27 cellular contexts compared by ENCODE assay signal in the genomic region with DNA sequence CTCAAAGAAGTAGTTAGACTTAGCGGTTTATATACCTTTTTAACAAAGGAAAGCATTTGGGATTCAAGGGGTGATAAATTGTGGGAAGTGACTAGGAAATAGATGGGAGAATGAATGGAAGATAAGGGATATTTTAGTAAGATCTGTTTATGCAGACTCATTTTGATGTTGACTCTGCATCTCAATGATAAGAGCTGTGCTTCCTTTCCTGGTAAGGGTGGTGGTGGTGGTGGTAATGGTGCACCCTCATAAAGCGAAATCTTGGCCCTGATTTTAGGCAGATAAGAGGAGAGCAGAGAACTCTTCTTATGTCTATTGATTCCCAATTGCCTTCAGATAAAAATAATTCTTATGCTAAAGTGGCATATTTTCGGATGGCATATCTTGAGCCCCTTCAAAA.
DNase-seq lines count a peak whose midpoint lies in the region; ATAC-seq, FAIRE-seq and TF ChIP-seq lines count a peak whose summit lies in the region.
"Had no signal": no experiment of that assay in that cellular context is flagged by ENCODE, and none has a peak within 500 bp of the region (broad histone marks: within the 10 kb centered on the region; RNA-seq: fewer than 3 reads in every experiment).

No MANE protein-coding gene starts in this region.

- TF ChIP-seq POLR2A in IMR-90 (IDR thresholded peaks at IDR 0.05; ENCODE audit: low read depth, low read length) (no peak), K562 (conservative IDR thresholded peaks at IDR 0.05) (no peak)

- no peak overlapping the region for H4K5ac ChIP-seq in IMR-90 (ENCODE audit: low read depth, low read length)

- H3K4me2 ChIP-seq in IMR-90 (ENCODE audit: low read depth, low read length) (no peak overlapping the region), K562 (ENCODE audit: insufficient read depth, low read length) (no peak overlapping the region), mesenchymal stem cell (ENCODE audit: low read length, poor library complexity, severe bottlenecking) (no peak overlapping the region)
- H3K4me2 ChIP-seq: A549 had no signal

- H3K9ac ChIP-seq in IMR-90 (ENCODE audit: low read depth, low read length) (no peak overlapping the region), K562 (ENCODE audit: insufficient read depth in 1 of 2, low read depth in 2 of 2, low read length in 2 of 2) (no peak overlapping the region), mesenchymal stem cell (ENCODE audit: low read length) (no peak overlapping the region)

- TF ChIP-seq CTCF in IMR-90 (conservative IDR thresholded peaks at IDR 0.05; ENCODE audit: low read depth, low read length) (no peak), Panc1 (IDR thresholded peaks at IDR 0.05) (no peak), K562 (IDR thresholded peaks at IDR 0.05 in 2 of 3, conservative IDR thresholded peaks at IDR 0.05 in 1 of 3; ENCODE audit: insufficient read depth in 2 of 3, low read depth in 1 of 3, low read length in 3 of 3) (no peak)

- no peaks in the 10 kb centered on the region for H3K9me3 ChIP-seq in IMR-90 (ENCODE audit: control insufficient read depth, insufficient read depth, low read length)
- no peaks in the 10 kb centered on the region; the same call in 1 of the 2 replicates for H3K9me3 ChIP-seq in Panc1 (ENCODE audit: control insufficient read depth, insufficient read depth, low read depth, low read length)
- H3K9me3 ChIP-seq in K562 (replicated peaks; ENCODE audit: control insufficient read depth, insufficient read depth, low read depth, low read length): no peaks in the 10 kb centered on the region
- no peaks in the 10 kb centered on the region for H3K9me3 ChIP-seq in mesenchymal stem cell (ENCODE audit: control insufficient read depth, low read length)
- H3K9me3 ChIP-seq in naive thymus-derived CD4-positive, alpha-beta T cell (ENCODE audit: control insufficient read depth in 2 of 3, low read length in 3 of 3): no peaks in the 10 kb centered on the region
- H3K9me3 ChIP-seq: A549, HAP-1, SJSA1 had no signal

- H3K27ac Mint-ChIP-seq in naive thymus-derived CD4-positive, alpha-beta T cell: no peak overlapping the region
- H3K27ac Mint-ChIP-seq: CD4-positive, alpha-beta memory T cell; HFFc6 had no signal

- in situ Hi-C loops in IMR-90 (cut with MboI; ENCODE audit: low sequenced_read_pairs) (no loop called here), Panc1 (cut with HindIII; ENCODE audit: low pct_unique_long_range_greater_than_20kb, low sequenced_read_pairs) (no loop called here), K562 (cut with MboI) (no loop called here)

- ATAC-seq in IMR-90 (ENCODE audit: low read depth) (no peak), Panc1 (no peak), K562 (no peak)
- ATAC-seq in naive thymus-derived CD4-positive, alpha-beta T cell: no peak
- ATAC-seq: A549, PC-3, Right ventricle myocardium inferior had no signal

- no peaks in the 10 kb centered on the region for H3K9me1 ChIP-seq in IMR-90 (ENCODE audit: insufficient read depth, low read length)
- no peaks in the 10 kb centered on the region for H3K9me1 ChIP-seq in K562 (ENCODE audit: control insufficient read depth, insufficient read depth, low read length)

- POLR2A ChIA-PET in IMR-90 (lab: Charles Lee; ENCODE audit: unreplicated experiment) (no interaction called here), Panc1 (lab: Charles Lee) (no interaction called here), K562 (lab: Yijun Ruan, JAX) (interaction anchor here (0.5 kb wide), 1 partner anchor 114 kb away, joined by 3 read pairs; no protein-coding TSS in a partner anchor)
- POLR2A ChIA-PET in naive thymus-derived CD4-positive, alpha-beta T cell (lab: Charles Lee): no interaction called here

- no peak overlapping the region for H3K56ac ChIP-seq in IMR-90 (ENCODE audit: extremely low read depth, insufficient read depth, low read length)

- H2BK120ac ChIP-seq in IMR-90 (ENCODE audit: low read depth, low read length) (no peak overlapping the region), mesenchymal stem cell (ENCODE audit: low read depth, low read length) (no peak overlapping the region)

- H3K18ac ChIP-seq in IMR-90 (ENCODE audit: low read depth, low read length): no peak overlapping the region
- no peak overlapping the region for H3K18ac ChIP-seq in mesenchymal stem cell (ENCODE audit: low read depth in 1 of 2, low read length in 2 of 2)

- H3K4me1 ChIP-seq in IMR-90 (ENCODE audit: control insufficient read depth, insufficient read depth, low read length): peaks cover 2% of the 10 kb centered on the region
- H3K4me1 ChIP-seq in Panc1 (ENCODE audit: control insufficient read depth, insufficient read depth, low read length): peaks cover 7% of the 10 kb centered on the region
- peaks cover 0 to 8% of the 10 kb centered on the region in 2 experiments; a peak in 2 of 5 replicates for H3K4me1 ChIP-seq in K562 (replicated peaks in 1 of 2; ENCODE audit: control insufficient read depth in 2 of 2, insufficient read depth in 2 of 2, low read length in 2 of 2)
- H3K4me1 ChIP-seq in mesenchymal stem cell (ENCODE audit: control insufficient read depth, insufficient read depth, low read depth, low read length): peaks cover 1% of the 10 kb centered on the region
- H3K4me1 ChIP-seq in naive thymus-derived CD4-positive, alpha-beta T cell (ENCODE audit: control insufficient read depth in 2 of 2, insufficient read depth in 2 of 2, low read length in 2 of 2): no peaks in the 10 kb centered on the region
- H3K4me1 ChIP-seq: HAP-1 had no signal

- DNase-seq in IMR-90 (no peak), Panc1 (ENCODE audit: low read depth, low spot score) (no peak), K562 (ENCODE audit: extremely low read depth in 1 of 4, low spot score in 3 of 4) (no peak), mesenchymal stem cell (no peak), HuH-7 (ENCODE audit: low spot score) (no peak), Ammon's horn (ENCODE audit: low spot score) (no peak)
- DNase-seq in naive thymus-derived CD4-positive, alpha-beta T cell: no peak
- DNase-seq: AML-193; C1 segment of cervical spinal cord; CD4-positive, alpha-beta memory T cell; COR-L47; DMS53; GOT3; HFFc6; Kasumi-1; MG63; NCI-H1105 treated with DMSO at 0.1 percent for 48 hours; NCI-H146; NCI-H1930; NCI-H2107; NCI-H524; NCI-H748 treated with DMSO at 0.1 percent for 48 hours; PC-3 had no signal

- H3K4me3 ChIP-seq in IMR-90 (ENCODE audit: insufficient read depth, low read depth, low read length) (no peak overlapping the region), Panc1 (ENCODE audit: low read depth in 2 of 2, low read length in 2 of 2) (no peak overlapping the region), K562 (no peak overlapping the region), mesenchymal stem cell (ENCODE audit: insufficient read depth in 1 of 2, low read depth in 1 of 2, low read length in 2 of 2) (no peak overlapping the region)
- H3K4me3 ChIP-seq in naive thymus-derived CD4-positive, alpha-beta T cell (ENCODE audit: low read length): no peak overlapping the region
- H3K4me3 ChIP-seq: A549, HAP-1, MG63, SJSA1 had no signal

- H4K20me1 ChIP-seq in IMR-90 (ENCODE audit: insufficient read depth, low read length): no peaks in the 10 kb centered on the region
- H4K20me1 ChIP-seq in K562 (replicated peaks; ENCODE audit: control insufficient read depth, insufficient read depth, low read length): no peaks in the 10 kb centered on the region

- no peak for FAIRE-seq in K562 (lab: Jason Lieb, UNC)
- FAIRE-seq: A549 had no signal

- H2BK15ac ChIP-seq in IMR-90 (ENCODE audit: low read depth, low read length) (no peak overlapping the region), mesenchymal stem cell (ENCODE audit: low read depth, poor library complexity, severe bottlenecking) (peak overlapping the region; percentile 48)

- no peaks in the 10 kb centered on the region for H3K79me2 ChIP-seq in K562 (ENCODE audit: control insufficient read depth, insufficient read depth, low read length)

- no peak overlapping the region for H3K27ac ChIP-seq in IMR-90 (ENCODE audit: insufficient read depth, low read length)
- peak overlapping the region; percentile 99; the same call in 1 of the 2 replicates for H3K27ac ChIP-seq in Panc1 (ENCODE audit: low read length)
- no peak overlapping the region for H3K27ac ChIP-seq in K562 (ENCODE audit: extremely low read depth, low read depth, low read length)
- no peak overlapping the region for H3K27ac ChIP-seq in mesenchymal stem cell (ENCODE audit: low read length, poor library complexity, severe bottlenecking)
- no peak overlapping the region for H3K27ac ChIP-seq in naive thymus-derived CD4-positive, alpha-beta T cell (ENCODE audit: low read depth, low read length)
- H3K27ac ChIP-seq: A549, SJSA1 had no signal

- H3K4ac ChIP-seq in IMR-90 (ENCODE audit: low read depth, low read length): no peak overlapping the region; the same call in 1 of the 2 replicates
- no peak overlapping the region for H3K4ac ChIP-seq in mesenchymal stem cell (ENCODE audit: low read depth in 1 of 2, low read length in 2 of 2)

- peaks cover 0 to 5% (median 0%) of the 10 kb centered on the region in 5 donors for H3K27me3 Mint-ChIP-seq in naive thymus-derived CD4-positive, alpha-beta T cell
- H3K27me3 Mint-ChIP-seq: CD4-positive, alpha-beta memory T cell had no signal

- H3K36me3 ChIP-seq in IMR-90 (ENCODE audit: control insufficient read depth, insufficient read depth, low read length): no peaks in the 10 kb centered on the region
- H3K36me3 ChIP-seq in Panc1 (ENCODE audit: control insufficient read depth, insufficient read depth, low read length): no peaks in the 10 kb centered on the region
- H3K36me3 ChIP-seq in K562 (ENCODE audit: control insufficient read depth, insufficient read depth, low read length): no peaks in the 10 kb centered on the region
- no peaks in the 10 kb centered on the region for H3K36me3 ChIP-seq in mesenchymal stem cell (ENCODE audit: control insufficient read depth in 1 of 2, insufficient read depth in 2 of 2, low read depth in 1 of 2, low read length in 2 of 2)
- no peaks in the 10 kb centered on the region for H3K36me3 ChIP-seq in naive thymus-derived CD4-positive, alpha-beta T cell (ENCODE audit: control insufficient read depth in 2 of 3, insufficient read depth in 3 of 3, low read length in 3 of 3)
- H3K36me3 ChIP-seq: HAP-1, MG63, SJSA1 had no signal

- TF ChIP-seq RAD21 in IMR-90 (IDR thresholded peaks at IDR 0.05; ENCODE audit: low read length) (no peak), K562 (CRISPR knock-in tag; conservative IDR thresholded peaks at IDR 0.05 in 1 of 2, IDR thresholded peaks at IDR 0.05 in 1 of 2) (no peak)

- BruUV-seq in IMR-90 (replicated peaks; lab: Mats Ljungman, UMichigan): no TSS peak
- no TSS peak for BruUV-seq in Panc1 (replicated peaks; lab: Mats Ljungman, UMichigan)
- BruUV-seq in K562 (replicated peaks; lab: Mats Ljungman, UMichigan): no TSS peak

- dilution Hi-C loops in IMR-90 (cut with HindIII; ENCODE audit: low sequenced_read_pairs, unreplicated experiment): no loop called here

- no peaks in the 10 kb centered on the region for H3K79me1 ChIP-seq in IMR-90 (ENCODE audit: low read depth in 1 of 2, low read length in 2 of 2)
- no peaks in the 10 kb centered on the region for H3K79me1 ChIP-seq in mesenchymal stem cell (replicated peaks; ENCODE audit: low read length, poor library complexity, severe bottlenecking)

- no peak for TF ChIP-seq EP300 in K562 (IDR thresholded peaks at IDR 0.05; ENCODE audit: low read length)

- no peak overlapping the region; the same call in 1 of the 2 replicates for H3K23ac ChIP-seq in IMR-90 (ENCODE audit: low read depth, low read length)
- no peak overlapping the region for H3K23ac ChIP-seq in mesenchymal stem cell (ENCODE audit: low read length in 2 of 2)

- H3K4me3 Mint-ChIP-seq in naive thymus-derived CD4-positive, alpha-beta T cell: no peak overlapping the region
- H3K4me3 Mint-ChIP-seq: CD4-positive, alpha-beta memory T cell; HFFc6 had no signal

- intact Hi-C loops in IMR-90 (cut with micrococcal nuclease): no loop called here
- intact Hi-C loops in Panc1 (cut with micrococcal nuclease; ENCODE audit: unreplicated experiment): no loop called here
- intact Hi-C loops in K562 (cut with micrococcal nuclease): no loop called here
- intact Hi-C loops in naive thymus-derived CD4-positive, alpha-beta T cell (cut with micrococcal nuclease): no loop called here

- H2BK5ac ChIP-seq in IMR-90 (ENCODE audit: low read depth, low read length, poor library complexity, severe bottlenecking) (peak overlapping the region; percentile 47), mesenchymal stem cell (ENCODE audit: low read depth, low read length, poor library complexity, severe bottlenecking) (no peak overlapping the region)

- H2AK5ac ChIP-seq in IMR-90 (ENCODE audit: low read depth, low read length): no peak overlapping the region
- no peak overlapping the region for H2AK5ac ChIP-seq in mesenchymal stem cell (ENCODE audit: low read length, severe bottlenecking)

- no peak overlapping the region for H4K8ac ChIP-seq in IMR-90 (ENCODE audit: low read depth in 2 of 2, low read length in 2 of 2)
- no peak overlapping the region for H4K8ac ChIP-seq in mesenchymal stem cell (ENCODE audit: low read length)

- H3K36me3 Mint-ChIP-seq in naive thymus-derived CD4-positive, alpha-beta T cell: peaks cover 0 to 11% (median 0%) of the 10 kb centered on the region in 5 donors
- H3K36me3 Mint-ChIP-seq: CD4-positive, alpha-beta memory T cell had no signal

- no peak overlapping the region for H3K14ac ChIP-seq in IMR-90 (replicated peaks; ENCODE audit: low read depth, low read length)
- H3K14ac ChIP-seq in mesenchymal stem cell (ENCODE audit: low read length in 2 of 2): no peak overlapping the region

- H2AFZ ChIP-seq in IMR-90 (replicated peaks; ENCODE audit: low read length, poor library complexity) (no peak overlapping the region), K562 (ENCODE audit: low read depth, low read length) (no peak overlapping the region), mesenchymal stem cell (ENCODE audit: low read depth, low read length) (no peak overlapping the region)

- no peaks in the 10 kb centered on the region for H3K9me3 Mint-ChIP-seq in naive thymus-derived CD4-positive, alpha-beta T cell
- H3K9me3 Mint-ChIP-seq: HFFc6 had no signal

- no peak overlapping the region for H2BK20ac ChIP-seq in IMR-90 (ENCODE audit: low read depth, low read length)

- H4K91ac ChIP-seq in IMR-90 (ENCODE audit: insufficient read depth, low read depth, low read length) (no peak overlapping the region), mesenchymal stem cell (ENCODE audit: low read length) (no peak overlapping the region)

- H2BK12ac ChIP-seq in mesenchymal stem cell (ENCODE audit: low read length in 2 of 2): peak overlapping the region in 1 of 2 experiments; percentile 72

- CTCF ChIA-PET in IMR-90 (lab: Yijun Ruan, JAX): no interaction called here
- CTCF ChIA-PET in Panc1 (lab: Charles Lee): no interaction called here
- CTCF ChIA-PET in K562 (lab: Yijun Ruan, JAX; ENCODE audit: low intra/inter-chr PET ratio): no interaction called here
- CTCF ChIA-PET in naive thymus-derived CD4-positive, alpha-beta T cell (lab: Charles Lee): no interaction called here

- H3K27me3 ChIP-seq in IMR-90 (ENCODE audit: control insufficient read depth, insufficient read depth, low read length) (no peaks in the 10 kb centered on the region), Panc1 (ENCODE audit: control insufficient read depth, insufficient read depth, low read length) (no peaks in the 10 kb centered on the region), K562 (ENCODE audit: control insufficient read depth in 2 of 2, insufficient read depth in 2 of 2, low read length in 2 of 2) (no peaks in the 10 kb centered on the region), mesenchymal stem cell (ENCODE audit: control insufficient read depth in 1 of 2, insufficient read depth in 1 of 2, low read length in 2 of 2) (no peaks in the 10 kb centered on the region)
- no peaks in the 10 kb centered on the region for H3K27me3 ChIP-seq in naive thymus-derived CD4-positive, alpha-beta T cell (ENCODE audit: control insufficient read depth in 2 of 2, insufficient read depth in 2 of 2, low read length in 2 of 2)
- H3K27me3 ChIP-seq: MG63, SJSA1 had no signal

- no CpG with 5 or more reads among the region's 3 CpGs for WGBS in IMR-90 (ENCODE audit: extremely low coverage in 2 of 2, insufficient read length in 1 of 2), 2 experiments
- WGBS in K562 (ENCODE audit: insufficient coverage, low coverage, missing lambda C conversion rate): 2% methylated on average over 3 of the region's 3 CpGs
- WGBS in mesenchymal stem cell: 100% methylated on average over 1 of the region's 3 CpGs

- H3K4me1 Mint-ChIP-seq in naive thymus-derived CD4-positive, alpha-beta T cell: peaks cover 0 to 27% (median 0%) of the 10 kb centered on the region in 7 donors
- H3K4me1 Mint-ChIP-seq: CD4-positive, alpha-beta memory T cell had no signal

- H2AK9ac ChIP-seq in IMR-90 (replicated peaks; ENCODE audit: low read depth, low read length, poor library complexity): no peak overlapping the region
